In genomic region chr9:110821064-110821463, GRCh38 we compare ENCODE assay signal across 14 cellular contexts.
A peak's percentile ranks its signal among the peaks of the same experiment; 100 is the strongest.
DNase-seq lines count a peak whose midpoint lies in the region; ATAC-seq and TF ChIP-seq lines count a peak whose summit lies in the region.
"Had no signal": no experiment of that assay in that cellular context is flagged by ENCODE, and none has a peak within 500 bp of the region (broad histone marks: within the 10 kb centered on the region; RNA-seq: fewer than 3 reads in every experiment).

No MANE protein-coding gene starts in this region.

- H3K27ac ChIP-seq in right lobe of liver = no peak overlapping the region
- H3K27ac ChIP-seq: SJSA1 had no signal

- H3K9me3 ChIP-seq in right lobe of liver = no peaks in the 10 kb centered on the region
- H3K9me3 ChIP-seq: SJSA1 had no signal

- TF ChIP-seq POLR2A in right lobe of liver (IDR thresholded peaks at IDR 0.05) = no peak

- H3K4me3 ChIP-seq in H7 (ENCODE audit: insufficient read depth, low read depth, low read length) (no peak overlapping the region), right lobe of liver (no peak overlapping the region)
- H3K4me3 ChIP-seq: SJSA1 had no signal

- intact Hi-C loops in right lobe of liver (cut with DNase I) = no loop called here

- no peaks in the 10 kb centered on the region for H3K36me3 ChIP-seq in H7 (replicated peaks; ENCODE audit: control insufficient read depth, insufficient read depth, low read length)
- no peaks in the 10 kb centered on the region for H3K36me3 ChIP-seq in right lobe of liver
- H3K36me3 ChIP-seq: SJSA1 had no signal

- H3K27me3 ChIP-seq in H7 (ENCODE audit: control insufficient read depth, insufficient read depth, low read length) = no peaks in the 10 kb centered on the region
- H3K27me3 ChIP-seq in right lobe of liver = no peaks in the 10 kb centered on the region
- H3K27me3 ChIP-seq: SJSA1 had no signal

- 33% methylated on average over 1 of the region's 1 CpG for WGBS in right lobe of liver (ENCODE audit: insufficient coverage, low coverage, low lambda C conversion rate, missing lambda C conversion rate)

- no peaks in the 10 kb centered on the region for H3K4me1 ChIP-seq in right lobe of liver
- H3K4me1 ChIP-seq: SJSA1 had no signal

- no peak for TF ChIP-seq CTCF in right lobe of liver (IDR thresholded peaks at IDR 0.05)

- ATAC-seq in GM18502 (IDR thresholded peaks at IDR 0.05; ENCODE audit: poor library complexity, unreplicated experiment) = peak; percentile 99
- peak; percentile 97 for ATAC-seq in GM19463 (IDR thresholded peaks at IDR 0.05; ENCODE audit: unreplicated experiment)
- ATAC-seq in HG02884 (IDR thresholded peaks at IDR 0.05; ENCODE audit: unreplicated experiment) = peak; percentile 96
- peak; percentile 91 for ATAC-seq in HG03558 (IDR thresholded peaks at IDR 0.05; ENCODE audit: extremely low read depth, unreplicated experiment)
- ATAC-seq in right lobe of liver = no peak

- no peak for DNase-seq in RKO (ENCODE audit: low spot score)
- no peak for DNase-seq in H7
- no peak for DNase-seq in right lobe of liver
- no peak for DNase-seq in NCI-H2196 treated with DMSO at 0.1 percent for 48 hours (lab: John Stamatoyannopoulos, UW; ENCODE audit: unreplicated experiment)
- DNase-seq: activated CD4-positive, alpha-beta T cell treated with anti-CD3 and anti-CD28 coated beads, Interleukin-2, amount 10 ng/mL, durations not matched to agents 24 days and 14 days; activated naive CD4-positive, alpha-beta T cell treated with Interleukin-2 at 50 U/mL for 16 hours; AML-193; kidney glomerular epithelial cell; NCI-H526 had no signal

Comparison
In these comparisons a context has a peak if more than half of its experiments do, and no peak if none do; other contexts are left out.
1. ATAC-seq: peak in GM18502 (single experiment), GM19463 (single experiment), HG02884 (single experiment) and HG03558 (single experiment); none in right lobe of liver (0 of 4).